In the genomic region with DNA sequence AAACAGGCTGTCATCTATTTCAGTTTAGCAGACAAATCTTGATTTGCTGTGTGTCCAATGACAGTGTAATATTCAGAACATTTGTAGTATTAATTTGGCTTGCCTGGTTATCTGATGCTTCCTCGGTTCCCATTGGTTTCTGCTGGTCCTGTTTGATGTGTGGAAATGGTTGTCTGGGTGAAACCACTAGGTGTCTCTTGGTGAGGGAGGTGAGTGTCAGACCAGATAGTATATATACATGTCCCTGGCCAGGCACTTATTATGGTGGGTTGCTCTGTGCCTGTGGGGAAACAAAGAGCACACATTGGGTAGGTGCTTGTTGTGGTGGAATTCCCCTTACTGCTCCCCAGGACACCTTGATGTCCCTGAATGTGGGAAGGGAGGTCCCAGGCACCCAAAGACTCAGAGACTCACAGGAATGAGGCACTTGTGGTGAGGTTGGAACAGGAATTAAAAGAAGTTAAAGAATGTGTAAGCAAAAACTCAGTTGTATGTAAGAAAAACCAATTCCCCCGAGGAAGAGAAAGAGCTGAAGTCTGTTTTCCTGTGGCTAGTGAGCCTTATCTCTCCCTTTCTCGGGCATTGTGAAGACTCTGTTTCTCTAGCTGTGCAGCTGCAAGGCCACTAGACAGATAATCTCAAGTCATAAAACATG, we compare ENCODE assay signal across 2 cellular contexts.
TF ChIP-seq lines count a peak whose summit lies in the region.

No MANE protein-coding gene starts in this region.

TF ChIP-seq in SK-N-SH treated with all-trans-retinoic acid at 6 μM for 48 hours, 23 proteins besides CTCF, POLR2A, EP300 and RAD21:
- TF ChIP-seq ARNTL (CRISPR knock-in tag; IDR thresholded peaks at IDR 0.05; ENCODE audit: borderline replicate concordance, low read depth) (no peak), PATZ1 (CRISPR knock-in tag; IDR thresholded peaks at IDR 0.05; ENCODE audit: borderline replicate concordance) (no peak), ISL1 (CRISPR knock-in tag; IDR thresholded peaks at IDR 0.05) (no peak), CSRNP3 (CRISPR knock-in tag; IDR thresholded peaks at IDR 0.05) (no peak), ZC3H10 (CRISPR knock-in tag; IDR thresholded peaks at IDR 0.05) (no peak), TSHZ2 (CRISPR knock-in tag; IDR thresholded peaks at IDR 0.05) (no peak), OSR1 (CRISPR knock-in tag; IDR thresholded peaks at IDR 0.05) (no peak), RARB (CRISPR knock-in tag; IDR thresholded peaks at IDR 0.05) (no peak), ZNF70 (CRISPR knock-in tag; IDR thresholded peaks at IDR 0.05) (no peak), TOX (CRISPR knock-in tag; IDR thresholded peaks at IDR 0.05; ENCODE audit: borderline replicate concordance) (no peak), BACH2 (CRISPR knock-in tag; IDR thresholded peaks at IDR 0.05; ENCODE audit: borderline replicate concordance) (no peak), CSDC2 (CRISPR knock-in tag; IDR thresholded peaks at IDR 0.05) (no peak), ESRRG (CRISPR knock-in tag; IDR thresholded peaks at IDR 0.05) (no peak), CREB5 (CRISPR knock-in tag; IDR thresholded peaks at IDR 0.05; ENCODE audit: low read depth) (no peak), ZFP30 (CRISPR knock-in tag; IDR thresholded peaks at IDR 0.05) (no peak)

TF ChIP-seq in SK-N-SH, 30 proteins besides CTCF, POLR2A, EP300 and RAD21:
- TF ChIP-seq POLR2AphosphoS5 (IDR thresholded peaks at IDR 0.05; ENCODE audit: low read depth, low read length), result no peak
- TF ChIP-seq FOSL2 (IDR thresholded peaks at IDR 0.05; ENCODE audit: borderline replicate concordance, low read depth), result no peak
- no peak for TF ChIP-seq RFX5 (IDR thresholded peaks at IDR 0.05; ENCODE audit: low read length)
- TF ChIP-seq RCOR1 (IDR thresholded peaks at IDR 0.05; ENCODE audit: low read length), result no peak
- TF ChIP-seq TEAD4 (IDR thresholded peaks at IDR 0.05; ENCODE audit: borderline replicate concordance, insufficient read depth), result no peak
- TF ChIP-seq RXRA (IDR thresholded peaks at IDR 0.05; ENCODE audit: borderline replicate concordance, low read depth), result no peak
- no peak for TF ChIP-seq JUND (IDR thresholded peaks at IDR 0.05)
- TF ChIP-seq IRF3 (IDR thresholded peaks at IDR 0.05; ENCODE audit: low read depth, low read length), result no peak
- TF ChIP-seq YY1 (IDR thresholded peaks at IDR 0.05; ENCODE audit: low read depth), result no peak
- no peak for TF ChIP-seq ELF1 (IDR thresholded peaks at IDR 0.05)
- TF ChIP-seq MEF2A (IDR thresholded peaks at IDR 0.05; ENCODE audit: borderline replicate concordance, low read depth), result no peak
- TF ChIP-seq TCF12 (IDR thresholded peaks at IDR 0.05), result no peak
- TF ChIP-seq GATA2 (CRISPR knock-in tag; IDR thresholded peaks at IDR 0.05), result no peak
- TF ChIP-seq MXI1 (IDR thresholded peaks at IDR 0.05; ENCODE audit: low read depth, low read length), result no peak
- no peak for TF ChIP-seq SIN3A (IDR thresholded peaks at IDR 0.05; ENCODE audit: borderline replicate concordance, low read depth, low read length)
